In genomic region chr9:10612649-10613398, GRCh38 we compare ENCODE assay signal across 1 cellular context.
TF ChIP-seq lines count a peak whose summit lies in the region.

Gene PTPRD, minus strand, starts transcription at chr9:10613002.

TF ChIP-seq in H1, 55 proteins besides CTCF, POLR2A, EP300 and RAD21 (continued from another document):
- 0 out of 2 replicates have a peak, but pooled peaks have one; percentile 17 for TF ChIP-seq E2F6 (IDR thresholded peaks at IDR 0.05)
- TF ChIP-seq GTF2F1 (IDR thresholded peaks at IDR 0.05; ENCODE audit: borderline replicate concordance, low read depth, low read length), result no peak
- TF ChIP-seq KDM1A (IDR thresholded peaks at IDR 0.05; ENCODE audit: borderline replicate concordance, low read length), result peak; percentile 44; the same call in 1 of the 2 replicates
- peak; percentile 42; the same call in 1 of the 2 replicates for TF ChIP-seq PHF8 (conservative IDR thresholded peaks at IDR 0.05; ENCODE audit: low read depth, low read length)
- peak; percentile 91 for TF ChIP-seq CTBP2 (IDR thresholded peaks at IDR 0.05; ENCODE audit: borderline replicate concordance, insufficient read depth, insufficient read length, low read length)
- peak; percentile 49; the same call in 1 of the 2 replicates for TF ChIP-seq BACH1 (IDR thresholded peaks at IDR 0.05; ENCODE audit: low read length)
- TF ChIP-seq ASH2L (IDR thresholded peaks at IDR 0.05; ENCODE audit: low read length), result peak; percentile 88
- TF ChIP-seq NANOG (IDR thresholded peaks at IDR 0.05; ENCODE audit: insufficient read depth, low read depth, low read length, poor library complexity, severe bottlenecking), result peak; percentile 61
- peak; percentile 66; the same call in 1 of the 2 replicates for TF ChIP-seq SUZ12 (IDR thresholded peaks at IDR 0.05; ENCODE audit: low read length)
